Comparison of ENCODE assay signal across 8 cellular contexts in genomic region chr16:75244844-75245758, GRCh38. TPM values are rescaled to one million over a fixed set of nuclear protein-coding genes. Genes with fewer than 3 reads are reported as not detected.
DNase-seq lines count a peak whose midpoint lies in the region; FAIRE-seq and TF ChIP-seq lines count a peak whose summit lies in the region.

No MANE protein-coding gene starts in this region.

- in situ Hi-C loops in mammary epithelial cell (cut with MboI; ENCODE audit: low sequenced_read_pairs in 2 of 2): loop anchor here in 1 of 2 donors (5.0 kb wide), 1 partner anchor 142 kb away; no protein-coding TSS in a partner anchor

- DNase-seq in mammary epithelial cell: peak; percentile 94
- peak; percentile 95 for DNase-seq in iris pigment epithelial cell (ENCODE audit: low read depth)
- DNase-seq in smooth muscle cell (lab: John Stamatoyannopoulos, UW; ENCODE audit: unreplicated experiment): peak; percentile 97
- no peak for DNase-seq in D341Med (ENCODE audit: low spot score)
- no peak for DNase-seq in T-helper 2 cell
- DNase-seq in activated naive CD4-positive, alpha-beta T cell treated with anti-CD3 and anti-CD28 coated beads, Interleukin-2, amount 50 U/mL, for 16 hours: no peak

- H3K4me3 ChIP-seq in HUES48 (ENCODE audit: low read depth, low read length): no peak overlapping the region
- H3K4me3 ChIP-seq in mammary epithelial cell (replicated peaks in 1 of 3; ENCODE audit: insufficient read depth in 1 of 3, low read depth in 2 of 3, low read length in 3 of 3): peak overlapping the region in 1 of 3 experiments; percentile 11
- H3K4me3 ChIP-seq in smooth muscle cell: no peak overlapping the region

- TF ChIP-seq CTCF in mammary epithelial cell (conservative IDR thresholded peaks at IDR 0.05 in 1 of 2, IDR thresholded peaks at IDR 0.05 in 1 of 2; ENCODE audit: extremely low read depth in 1 of 2, insufficient read depth in 1 of 2, low read depth in 1 of 2, low read length in 2 of 2): no peak
- no peak for TF ChIP-seq CTCF in smooth muscle cell (IDR thresholded peaks at IDR 0.05; ENCODE audit: borderline replicate concordance, insufficient read depth, poor library complexity, severe bottlenecking)

- WGBS in mammary epithelial cell (ENCODE audit: low coverage, missing lambda C conversion rate): 1% methylated on average over 12 of the region's 25 CpGs
- 3% methylated on average over 25 of the region's 25 CpGs for WGBS in smooth muscle cell (ENCODE audit: low lambda C conversion rate)

- H3K79me2 ChIP-seq in mammary epithelial cell (ENCODE audit: insufficient read depth, low read length) (peaks cover 99% of the 10 kb centered on the region), smooth muscle cell (ENCODE audit: low read depth) (peaks cover 91% of the 10 kb centered on the region)

- CTCF ChIA-PET in mammary epithelial cell (lab: Charles Lee; ENCODE audit: low non-redundant PET): interaction anchor here (0.5 to 1.1 kb wide), 3 partner anchors 60 to 159 kb away, joined by 3 to 8 read pairs (median 4); no protein-coding TSS in a partner anchor

- peak overlapping the region; percentile 57 for H3K9ac ChIP-seq in HUES48 (ENCODE audit: low read depth, low read length)
- H3K9ac ChIP-seq in mammary epithelial cell (ENCODE audit: insufficient read depth, low read length): peak overlapping the region; percentile 65
- H3K9ac ChIP-seq in smooth muscle cell (ENCODE audit: low read depth): peak overlapping the region; percentile 98

- peaks cover 35% of the 10 kb centered on the region for H3K4me1 ChIP-seq in HUES48 (ENCODE audit: control insufficient read depth, insufficient read depth, low read length)
- H3K4me1 ChIP-seq in mammary epithelial cell (ENCODE audit: insufficient read depth, low read length): peaks cover 84% of the 10 kb centered on the region
- peaks cover 45% of the 10 kb centered on the region for H3K4me1 ChIP-seq in smooth muscle cell (ENCODE audit: low read depth)

- intact Hi-C loops in mammary epithelial cell (cut with micrococcal nuclease): loop anchor here (1.0 kb wide), 2 partner anchors 60 to 140 kb away; no protein-coding TSS in a partner anchor

- H3K4me2 ChIP-seq in mammary epithelial cell (ENCODE audit: insufficient read depth, low read depth, low read length) (peak overlapping the region; percentile 84), smooth muscle cell (peak overlapping the region; percentile 99)

- FAIRE-seq in G401.6 (lab: Jason Lieb, UNC): peak; percentile 80

- H3F3A ChIP-seq in smooth muscle cell (ENCODE audit: low read depth): peaks cover 7% of the 10 kb centered on the region

- no peaks in the 10 kb centered on the region for H4K20me1 ChIP-seq in mammary epithelial cell (ENCODE audit: insufficient read depth, low read length)
- H4K20me1 ChIP-seq in smooth muscle cell (ENCODE audit: low read depth): peaks cover 45% of the 10 kb centered on the region

- H3K27me3 ChIP-seq in HUES48 (ENCODE audit: control insufficient read depth, insufficient read depth, low read length) (no peaks in the 10 kb centered on the region), mammary epithelial cell (ENCODE audit: insufficient read depth, low read length) (no peaks in the 10 kb centered on the region), smooth muscle cell (ENCODE audit: low read depth) (no peaks in the 10 kb centered on the region)

- H3K9me3 ChIP-seq in HUES48 (ENCODE audit: control insufficient read depth, insufficient read depth, low read length) (no peaks in the 10 kb centered on the region), mammary epithelial cell (replicated peaks; ENCODE audit: insufficient read depth, low read length) (no peaks in the 10 kb centered on the region), smooth muscle cell (replicated peaks; ENCODE audit: low read depth) (no peaks in the 10 kb centered on the region)

- dilution Hi-C loops in mammary epithelial cell (cut with HindIII; ENCODE audit: low sequenced_read_pairs): loop anchor here (5.0 kb wide), 2 partner anchors 48 to 62 kb away; no protein-coding TSS in a partner anchor

- BruUV-seq in mammary epithelial cell (replicated peaks; lab: Mats Ljungman, UMichigan): no TSS peak

- H3K27ac ChIP-seq in HUES48 (ENCODE audit: low read depth, low read length) (peak overlapping the region; percentile 91), mammary epithelial cell (ENCODE audit: insufficient read depth, low read depth, low read length) (peak overlapping the region; percentile 88), smooth muscle cell (ENCODE audit: low read depth) (peak overlapping the region; percentile 100)

- H2AFZ ChIP-seq in mammary epithelial cell (ENCODE audit: low read depth, low read length): no peak overlapping the region
- H2AFZ ChIP-seq in smooth muscle cell (ENCODE audit: low read depth): no peak overlapping the region

- peaks cover 37% of the 10 kb centered on the region for H3K36me3 ChIP-seq in HUES48 (ENCODE audit: control insufficient read depth, insufficient read depth, low read length)
- H3K36me3 ChIP-seq in mammary epithelial cell (ENCODE audit: insufficient read depth, low read length): peaks cover 17% of the 10 kb centered on the region
- no peaks in the 10 kb centered on the region for H3K36me3 ChIP-seq in smooth muscle cell (ENCODE audit: low read depth)

RNA-seq across cellular contexts. Expression of gene BCAR1, which starts 6.3 kb away (rescaled TPM):
- total RNA-seq in mammary epithelial cell (100 to 1,000 TPM in 1 of 2 donors, 10 to 100 TPM in 1; 58.0 to 103 TPM), smooth muscle cell (49.4 and 49.9 TPM in 2 replicates)
- polyA plus RNA-seq in mammary epithelial cell (46.8 TPM), smooth muscle cell (117 and 123 TPM in 2 replicates)
- 19.5 TPM for polyA minus RNA-seq in mammary epithelial cell

RNA-seq across cellular contexts. Expression of gene CTRB1, which starts 26.3 kb away (rescaled TPM):
- total RNA-seq in mammary epithelial cell: not detected
- not detected for polyA plus RNA-seq in mammary epithelial cell
- polyA minus RNA-seq in mammary epithelial cell: not detected
- total RNA-seq in smooth muscle cell: not detected in 2 replicates
- polyA plus RNA-seq in smooth muscle cell: 1.9 and 7.2 TPM in 2 replicates

RNA-seq across cellular contexts. Expression of gene CTRB2, which starts 38.1 kb away (rescaled TPM):
- total RNA-seq in mammary epithelial cell (not detected), smooth muscle cell (1.7 TPM in 1 of 2 replicates, not detected in the other)
- polyA plus RNA-seq in mammary epithelial cell (not detected), smooth muscle cell (2.3 and 11.1 TPM in 2 replicates)
- not detected for polyA minus RNA-seq in mammary epithelial cell

Comparison
In these comparisons a context has a peak if more than half of its experiments do, and no peak if none do; other contexts are left out.
1. DNase-seq: peak in mammary epithelial cell (single experiment), iris pigment epithelial cell (single experiment) and smooth muscle cell (single experiment); none in D341Med (single experiment), T-helper 2 cell (0 of 5) and activated naive CD4-positive, alpha-beta T cell treated with anti-CD3 and anti-CD28 coated beads, Interleukin-2, amount 50 U/mL, for 16 hours (single experiment).
2. Peak in every context shown above with its lines, with median percentiles within 50 percentile points of each other: H3K27ac ChIP-seq and H3K9ac ChIP-seq.